Comparison of ENCODE assay signal across 21 cellular contexts in the genomic region with DNA sequence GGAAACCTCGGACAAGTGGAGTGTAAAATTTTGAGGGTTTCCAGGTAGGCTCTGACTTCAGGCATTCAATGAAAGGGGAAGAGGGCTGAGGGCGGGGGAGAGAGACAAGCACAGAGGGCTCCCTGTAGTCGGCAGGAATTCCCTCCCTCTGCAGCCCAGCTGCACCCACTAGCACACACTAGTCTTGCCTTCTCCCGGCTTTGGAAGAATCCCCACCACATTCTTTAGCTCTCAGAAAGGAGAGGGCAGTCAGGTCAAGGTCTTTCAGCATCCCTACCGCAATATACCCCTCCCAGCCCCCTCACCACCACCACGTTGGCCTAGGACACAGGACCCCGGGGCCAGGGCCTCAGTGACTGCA. TPM values are rescaled to one million over a fixed set of nuclear protein-coding genes. Genes with fewer than 3 reads are reported as not detected.
DNase-seq lines count a peak whose midpoint lies in the region; ATAC-seq, FAIRE-seq and TF ChIP-seq lines count a peak whose summit lies in the region.
"Had no signal": no experiment of that assay in that cellular context is flagged by ENCODE, and none has a peak within 500 bp of the region (broad histone marks: within the 10 kb centered on the region; RNA-seq: fewer than 3 reads in every experiment).

No MANE protein-coding gene starts in this region.

- no peak for TF ChIP-seq EP300 in H1 (IDR thresholded peaks at IDR 0.05; ENCODE audit: borderline replicate concordance in 1 of 2, low read depth in 2 of 2, low read length in 2 of 2)

- peaks cover 30% of the 10 kb centered on the region; the same call in 1 of the 2 replicates for H3K23me2 ChIP-seq in H1 (ENCODE audit: low read depth, low read length)

- peaks cover 0 to 5% of the 10 kb centered on the region in 2 donors for H3K36me3 Mint-ChIP-seq in CD4-positive, alpha-beta memory T cell

- H3K36me3 ChIP-seq in HUES48 (ENCODE audit: control insufficient read depth, insufficient read depth, low read length), result no peaks in the 10 kb centered on the region
- peaks cover 0 to 5% (median 0%) of the 10 kb centered on the region in 4 experiments; a peak in 1 of 8 replicates for H3K36me3 ChIP-seq in H1 (ENCODE audit: control insufficient read depth in 2 of 4, insufficient read depth in 4 of 4, low read length in 3 of 4)
- no peaks in the 10 kb centered on the region for H3K36me3 ChIP-seq in CD4-positive, alpha-beta memory T cell (ENCODE audit: insufficient read depth, low read length)
- no peaks in the 10 kb centered on the region for H3K36me3 ChIP-seq in kidney (ENCODE audit: control insufficient read depth in 1 of 2, insufficient read depth in 2 of 2, low read length in 2 of 2)
- H3K36me3 ChIP-seq: SJCRH30 had no signal

- intact Hi-C loops in CD4-positive, alpha-beta memory T cell (cut with micrococcal nuclease), result no loop called here
- intact Hi-C loops in kidney (cut with DNase I), result no loop called here

- H3K9me3 Mint-ChIP-seq in CD4-positive, alpha-beta memory T cell, result peaks cover 0 to 19% (median 11%) of the 10 kb centered on the region in 8 donors

- no peak overlapping the region for H2AK5ac ChIP-seq in H1 (ENCODE audit: low read depth, low read length)

- no peak overlapping the region for H3K23ac ChIP-seq in H1 (ENCODE audit: insufficient read length)

- FAIRE-seq in H1 (lab: Jason Lieb, UNC), result peak; percentile 74
- no peak for FAIRE-seq in kidney (lab: Jason Lieb, UNC)
- FAIRE-seq: HepG2 had no signal

- H3K4me3 Mint-ChIP-seq in CD4-positive, alpha-beta memory T cell, result no peak overlapping the region

- H3K79me2 ChIP-seq in H1 (ENCODE audit: control insufficient read depth in 1 of 2, insufficient read depth in 2 of 2, low read length in 2 of 2), result no peaks in the 10 kb centered on the region

- POLR2A ChIA-PET in H1 (lab: Charles Lee; ENCODE audit: partially characterized antibody), result interaction anchor here (1.0 to 5.9 kb wide), 3 partner anchors 9 to 35 kb away, joined by 3 to 32 read pairs (median 5); a partner anchor contains a TSS
- POLR2A ChIA-PET in CD4-positive, alpha-beta memory T cell (lab: Charles Lee; ENCODE audit: partially characterized antibody), result no interaction called here

- no peak overlapping the region for H4K5ac ChIP-seq in H1 (ENCODE audit: insufficient read length, low read depth, low read length)

- no peak overlapping the region for H3K4ac ChIP-seq in H1 (replicated peaks; ENCODE audit: insufficient read length, low read depth, low read length)

- no peak overlapping the region; the same call in 1 of the 2 replicates for H2BK15ac ChIP-seq in H1 (ENCODE audit: low read length)

- no peak for ATAC-seq in GM21576 (IDR thresholded peaks at IDR 0.05; ENCODE audit: unreplicated experiment)
- ATAC-seq: HepG2 had no signal

- DNase-seq in H1 (ENCODE audit: low read depth in 1 of 2, low spot score in 2 of 2) (peak in 1 of 2 experiments; percentile 58), islet precursor cell (peak; percentile 58), caudate nucleus (lab: John Stamatoyannopoulos, UW) (no peak), kidney (no peak)
- DNase-seq in CD4-positive, alpha-beta memory T cell, result no peak
- DNase-seq: ACHN, AML-193, Caco-2, DMS153, KG1, NCI-H1436, NCI-H2029, NCI-H510A, NCI-H82, PC-9, SJCRH30 had no signal

- no peak overlapping the region; the same call in 1 of the 2 replicates for H2BK12ac ChIP-seq in H1 (ENCODE audit: low read depth, low read length)

- H3K4me1 ChIP-seq in HUES48 (ENCODE audit: control insufficient read depth, insufficient read depth, low read length), result peaks cover 40% of the 10 kb centered on the region
- H3K4me1 ChIP-seq in H1 (replicated peaks in 1 of 4; ENCODE audit: control insufficient read depth in 3 of 4, insufficient read depth in 4 of 4, low read length in 3 of 4), result peaks cover 8 to 47% (median 22%) of the 10 kb centered on the region in 4 experiments
- H3K4me1 ChIP-seq in CD4-positive, alpha-beta memory T cell (ENCODE audit: insufficient read depth, low read length), result peaks cover 33% of the 10 kb centered on the region
- peaks cover 6 to 13% of the 10 kb centered on the region in 2 donors for H3K4me1 ChIP-seq in kidney (ENCODE audit: control insufficient read depth in 1 of 2, insufficient read depth in 1 of 2, low read depth in 1 of 2, low read length in 2 of 2)
- H3K4me1 ChIP-seq: SJCRH30 had no signal

- no peak overlapping the region for H4K91ac ChIP-seq in H1 (replicated peaks; ENCODE audit: insufficient read length, low read length)

- no peak overlapping the region for H3K56ac ChIP-seq in H1 (replicated peaks; ENCODE audit: insufficient read length, low read depth, low read length)

- no peaks in the 10 kb centered on the region for H3K79me1 ChIP-seq in H1 (ENCODE audit: low read depth, low read length)

- H3K27ac Mint-ChIP-seq in CD4-positive, alpha-beta memory T cell, result no peak overlapping the region
- H3K27ac Mint-ChIP-seq: CD14-positive monocyte had no signal

- H2BK120ac ChIP-seq in H1 (replicated peaks; ENCODE audit: low read depth, low read length), result no peak overlapping the region

- H3K9me3 ChIP-seq in HUES48 (ENCODE audit: control insufficient read depth, insufficient read depth, low read length) (no peaks in the 10 kb centered on the region), H1 (ENCODE audit: insufficient read depth in 2 of 2, low read depth in 1 of 2, low read length in 1 of 2) (no peaks in the 10 kb centered on the region), kidney (ENCODE audit: control insufficient read depth in 1 of 2, low read length in 2 of 2) (no peaks in the 10 kb centered on the region)
- no peaks in the 10 kb centered on the region for H3K9me3 ChIP-seq in CD4-positive, alpha-beta memory T cell (ENCODE audit: control insufficient read depth in 1 of 2, low read length in 2 of 2)
- H3K9me3 ChIP-seq: Caco-2, SJCRH30 had no signal

- H3K4me2 ChIP-seq in H1 (ENCODE audit: insufficient read depth in 1 of 2, low read depth in 2 of 2, low read length in 2 of 2), result peak overlapping the region; percentile 78 to 87
- H3K4me2 ChIP-seq: PC-9 had no signal

- peaks cover 8 to 37% (median 19%) of the 10 kb centered on the region in 4 donors for H3K4me1 Mint-ChIP-seq in CD4-positive, alpha-beta memory T cell

- no peak overlapping the region for H3K27ac ChIP-seq in HUES48 (ENCODE audit: low read depth, low read length)
- no peak overlapping the region for H3K27ac ChIP-seq in H1 (ENCODE audit: low read depth, low read length)
- peak overlapping the region; percentile 19 for H3K27ac ChIP-seq in temporal lobe (ENCODE audit: low read depth, low read length)
- H3K27ac ChIP-seq in caudate nucleus (ENCODE audit: low read depth, low read length), result no peak overlapping the region
- no peak overlapping the region for H3K27ac ChIP-seq in CD4-positive, alpha-beta memory T cell (ENCODE audit: low read depth, low read length)
- H3K27ac ChIP-seq in kidney (ENCODE audit: low read depth in 2 of 2, low read length in 2 of 2), result no peak overlapping the region
- H3K27ac ChIP-seq: PC-9, SJCRH30 had no signal

- H2BK5ac ChIP-seq in H1 (ENCODE audit: low read depth, low read length), result no peak overlapping the region

- no peak overlapping the region for H4K8ac ChIP-seq in H1 (ENCODE audit: extremely low read depth, insufficient read depth, low read length)

- H2BK20ac ChIP-seq in H1 (ENCODE audit: low read length), result no peak overlapping the region

- H3K27me3 ChIP-seq in HUES48 (ENCODE audit: control insufficient read depth, insufficient read depth, low read length) (peaks cover 100% of the 10 kb centered on the region), H1 (replicated peaks in 1 of 4; ENCODE audit: control insufficient read depth in 3 of 4, extremely low read depth in 1 of 4, insufficient read depth in 3 of 4, low read length in 3 of 4) (peaks cover 72 to 98% (median 91%) of the 10 kb centered on the region in 4 experiments)
- H3K27me3 ChIP-seq in CD4-positive, alpha-beta memory T cell (ENCODE audit: insufficient read depth, low read length), result peaks cover 87% of the 10 kb centered on the region
- H3K27me3 ChIP-seq: SJCRH30 had no signal

- H3K27me3 Mint-ChIP-seq in CD4-positive, alpha-beta memory T cell, result peaks cover 66% of the 10 kb centered on the region in 2 donors

- TF ChIP-seq RAD21 in H1 (IDR thresholded peaks at IDR 0.05 in 1 of 2, conservative IDR thresholded peaks at IDR 0.05 in 1 of 2; ENCODE audit: low read depth in 2 of 2, low read length in 2 of 2), result no peak

- H3K4me3 ChIP-seq in HUES48 (ENCODE audit: low read depth, low read length) (peak overlapping the region; percentile 55), H1 (ENCODE audit: extremely low read depth in 1 of 4, insufficient read depth in 2 of 4, low read depth in 3 of 4, low read length in 4 of 4) (peak overlapping the region; percentile 16 to 57 (median 25); a peak in 5 of 8 replicates), kidney (ENCODE audit: low read length in 2 of 2) (no peak overlapping the region)
- no peak overlapping the region for H3K4me3 ChIP-seq in CD4-positive, alpha-beta memory T cell (ENCODE audit: low read length in 2 of 2)
- H3K4me3 ChIP-seq: PC-9, SJCRH30 had no signal

- no peak overlapping the region for H2AFZ ChIP-seq in H1 (ENCODE audit: low read length)
- H2AFZ ChIP-seq: PC-9 had no signal

- H3K9ac ChIP-seq in HUES48 (ENCODE audit: low read depth, low read length), result no peak overlapping the region
- no peak overlapping the region for H3K9ac ChIP-seq in H1 (replicated peaks in 1 of 4; ENCODE audit: extremely low read depth in 1 of 4, low read depth in 3 of 4, low read length in 3 of 4)
- no peak overlapping the region for H3K9ac ChIP-seq in kidney (ENCODE audit: low read length in 2 of 2)

- CTCF ChIA-PET in H1 (lab: Charles Lee; ENCODE audit: partially characterized antibody), result interaction anchor here (0.9 to 12.1 kb wide), 9 partner anchors 11 to 1139 kb away, joined by 3 to 298 read pairs (median 3); no protein-coding TSS in a partner anchor
- CTCF ChIA-PET in CD4-positive, alpha-beta memory T cell (lab: Charles Lee; ENCODE audit: partially characterized antibody), result interaction anchor here (1.5 kb wide), 1 partner anchor 21 kb away, joined by 4 read pairs; no protein-coding TSS in a partner anchor

- peaks cover 4 to 5% of the 10 kb centered on the region in 2 experiments for H4K20me1 ChIP-seq in H1 (replicated peaks in 1 of 2; ENCODE audit: control insufficient read depth in 1 of 2, insufficient read depth in 2 of 2, low read length in 2 of 2)

- TF ChIP-seq POLR2A in H1 (IDR thresholded peaks at IDR 0.05; ENCODE audit: control extremely low read depth in 1 of 2, low read depth in 2 of 2, low read length in 2 of 2), result no peak

- TF ChIP-seq CTCF in H1 (IDR thresholded peaks at IDR 0.05; ENCODE audit: control extremely low read depth in 1 of 3, insufficient read depth in 1 of 3, low read depth in 1 of 3, low read length in 3 of 3), result no peak
- no peak for TF ChIP-seq CTCF in kidney (IDR thresholded peaks at IDR 0.05; ENCODE audit: borderline replicate concordance, extremely low read depth, insufficient read depth)

- WGBS in H1 (ENCODE audit: extremely low coverage in 1 of 2, insufficient coverage in 1 of 2, insufficient read length in 1 of 2, insufficient replicate concordance in 2 of 2, low coverage in 1 of 2, low lambda C conversion rate in 2 of 2, missing lambda C conversion rate in 1 of 2), 2 experiments, result 8% methylated on average over 7 of the region's 7 CpGs; no CpG with 5 or more reads in 1 of the 2 experiments

- peak overlapping the region; percentile 78 for H3K18ac ChIP-seq in H1 (ENCODE audit: extremely low read depth, low read length)

- H3K14ac ChIP-seq in H1 (ENCODE audit: insufficient read length), result no peak overlapping the region

RNA-seq across cellular contexts. Expression of a gene that starts 9.7 kb away (rescaled TPM):
- 5.1 and 5.7 TPM in 2 replicates for total RNA-seq in H1 (2021; fragmentation: NEBNext Ultra II Directional; extraction: Animal tissue kit (Norgen Biotek cat#: 25700))
- polyA plus RNA-seq in H1 (2011; rRNA removed) (1.3 and 1.4 TPM in 2 replicates), kidney (ENCODE audit: insufficient read depth, low read depth, low replicate concordance) (1.3 TPM)
- polyA plus RNA-seq in H1 (2011; cell fraction: cytosol; rRNA removed), result 1.6 TPM
- 4.4 TPM for polyA plus RNA-seq in H1 (2011; cell fraction: nucleus; rRNA removed)
- polyA plus RNA-seq in H1 (2012, experiment 1 of 2), result 1.4 to 3.3 TPM (median 2.1 TPM) in 4 replicates
- polyA plus RNA-seq in H1 (2012, experiment 2 of 2), result 0.41 TPM
- polyA plus RNA-seq in H1 (2013, experiment 1 of 2), result 2.7 TPM
- polyA plus RNA-seq in H1 (2013, experiment 2 of 2), result 2.7 TPM
- polyA minus RNA-seq in H1 (2011; rRNA and poly(A)+ RNA removed), result 4.3 and 6.1 TPM in 2 replicates
- 2.6 TPM for polyA minus RNA-seq in H1 (2011; cell fraction: cytosol; rRNA and poly(A)+ RNA removed)
- 12.3 TPM for polyA minus RNA-seq in H1 (2011; cell fraction: nucleus; rRNA and poly(A)+ RNA removed)
- total RNA-seq in temporal lobe (310 TPM), kidney (17.5 TPM)
- under 1 TPM in 1 of 2 experiments, not detected in 1; 0.06 TPM for total RNA-seq in CD4-positive, alpha-beta memory T cell
- not detected for polyA plus RNA-seq in CD4-positive, alpha-beta memory T cell

Comparison
In these comparisons a context has a peak if more than half of its experiments do, and no peak if none do; other contexts are left out.
1. H3K4me3 ChIP-seq: peak in HUES48 (single experiment) and H1 (4 of 4); none in CD4-positive, alpha-beta memory T cell (0 of 2) and kidney (0 of 2).
2. RNA of a gene that starts 9.7 kb away (total RNA-seq): 310 TPM in temporal lobe (single experiment); 17.5 TPM in kidney (single experiment), 5.1 to 5.7 TPM in H1 and 0.06 TPM in CD4-positive, alpha-beta memory T cell; every median in the first group is over 10 times any median in the second.